ENCODE assay signal across 8 cellular contexts in genomic region chr15:60396964-60397771, GRCh38. TPM values are rescaled to one million over a fixed set of nuclear protein-coding genes. Genes with fewer than 3 reads are reported as not detected.
A peak's percentile ranks its signal among the peaks of the same experiment; 100 is the strongest.
DNase-seq lines count a peak whose midpoint lies in the region; ATAC-seq lines count a peak whose summit lies in the region.

No MANE protein-coding gene starts in this region.

- CTCF ChIA-PET in T-cell (lab: Charles Lee) = no interaction called here

- DNase-seq in EH (ENCODE audit: low read depth) (peak; percentile 83), HK-2 (ENCODE audit: unreplicated experiment) (peak; percentile 51), T-cell (peak in 23 of 34 experiments; percentile 2 to 32 (median 15)), astrocyte of the hippocampus (ENCODE audit: low read depth, low spot score) (peak; percentile 89), hippocampal formation (lab: John Stamatoyannopoulos, UW) (no peak)
- peak; percentile 25 for DNase-seq in stimulated activated CD4-positive, alpha-beta T cell treated with anti-CD3 and anti-CD28 coated beads, Interleukin-12 subunit alpha, Interleukin-12 subunit beta, amount 100 ng/mL, for 4 hours

- peaks cover 21% of the 10 kb centered on the region for H3K36me3 Mint-ChIP-seq in T-cell

- peak overlapping the region; percentile 84 to 96 (median 85) for H3K4me3 Mint-ChIP-seq in T-cell

- POLR2A ChIA-PET in T-cell (lab: Charles Lee) = no interaction called here

- no peaks in the 10 kb centered on the region for H3K9me3 ChIP-seq in iPS-18c (ENCODE audit: control insufficient read depth, insufficient read depth, low read length)

- peaks cover 0 to 4% of the 10 kb centered on the region in 2 donors for H3K27me3 Mint-ChIP-seq in T-cell

- H3K9me3 Mint-ChIP-seq in T-cell = no peaks in the 10 kb centered on the region

- H3K4me3 ChIP-seq in iPS-18c (ENCODE audit: insufficient read depth, low read depth, low read length) = peak overlapping the region; percentile 75

- peaks cover 42 to 59% (median 43%) of the 10 kb centered on the region in 3 donors for H3K4me1 Mint-ChIP-seq in T-cell

- ATAC-seq in GM21367 (IDR thresholded peaks at IDR 0.05; ENCODE audit: unreplicated experiment) (peak; percentile 73), T-cell (replicated peaks in 1 of 4) (peak; percentile 16 to 27 (median 26))

- peak overlapping the region; percentile 77 to 90 for H3K27ac Mint-ChIP-seq in T-cell

RNA-seq across cellular contexts. Expression of gene ANXA2, which starts 0.6 kb away (rescaled TPM):
- total RNA-seq in T-cell = 100 to 1,000 TPM in 4 of 5 donors, 10 to 100 TPM in 1; 59.4 to 223 (median 159) TPM

Comparison
In these comparisons a context has a peak if more than half of its experiments do, and no peak if none do; other contexts are left out.
1. DNase-seq: peak in EH (single experiment), HK-2 (single experiment), T-cell (23 of 34), astrocyte of the hippocampus (single experiment) and stimulated activated CD4-positive, alpha-beta T cell treated with anti-CD3 and anti-CD28 coated beads, Interleukin-12 subunit alpha, Interleukin-12 subunit beta, amount 100 ng/mL, for 4 hours (single experiment); none in hippocampal formation (0 of 2).